9 cellular contexts compared by ENCODE assay signal in genomic region chr14:24368562-24369252, GRCh38. TPM values are rescaled to one million over a fixed set of nuclear protein-coding genes. Genes with fewer than 3 reads are reported as not detected.
DNase-seq lines count a peak whose midpoint lies in the region; TF ChIP-seq lines count a peak whose summit lies in the region.
"Had no signal": no experiment of that assay in that cellular context is flagged by ENCODE, and none has a peak within 500 bp of the region (broad histone marks: within the 10 kb centered on the region; RNA-seq: fewer than 3 reads in every experiment).

No MANE protein-coding gene starts in this region.

- peaks cover 29 to 34% of the 10 kb centered on the region in 2 donors for H3K4me1 Mint-ChIP-seq in immature natural killer cell

- peak overlapping the region; percentile 93 to 98 for H3K27ac ChIP-seq in breast epithelium
- H3K27ac ChIP-seq: C4-2B had no signal

- H3K4me3 ChIP-seq in breast epithelium = peak overlapping the region; percentile 65 to 84 (median 67)

- no peaks in the 10 kb centered on the region for H3K36me3 ChIP-seq in breast epithelium

- peak overlapping the region in 1 of 6 donors; percentile 46 for H3K27ac Mint-ChIP-seq in immature natural killer cell

- peaks cover 20 to 24% (median 23%) of the 10 kb centered on the region in 3 donors for H3K27me3 Mint-ChIP-seq in immature natural killer cell (ENCODE audit: low read depth in 3 of 3)

- peaks cover 4 to 5% of the 10 kb centered on the region in 2 donors for H3K4me1 ChIP-seq in breast epithelium

- no peaks in the 10 kb centered on the region for H3K36me3 Mint-ChIP-seq in immature natural killer cell

- intact Hi-C loops in breast epithelium (cut with DNase I; ENCODE audit: low total_unique reads) = loop anchor here (2.0 to 5.0 kb wide), 2 partner anchors 36 to 62 kb away; no protein-coding TSS in a partner anchor

- no peak for TF ChIP-seq POLR2A in breast epithelium (IDR thresholded peaks at IDR 0.05)

- DNase-seq in NCI-H2081 (lab: John Stamatoyannopoulos, UW) = peak; percentile 41 to 52
- DNase-seq in NCI-H2081 treated with DMSO at 0.1 percent for 48 hours (lab: John Stamatoyannopoulos, UW) = no peak
- DNase-seq in NCI-H69 (lab: John Stamatoyannopoulos, UW) = peak; percentile 90
- DNase-seq in breast epithelium (ENCODE audit: low spot score in 2 of 2) = peak; percentile 56 to 58
- peak; percentile 55 to 70 (median 62) for DNase-seq in immature natural killer cell
- DNase-seq in stimulated activated CD8-positive, alpha-beta memory T cell treated with anti-CD3 and anti-CD28 coated beads, Interleukin-4, amount 100 ng/mL, for 48 hours = peak; percentile 40
- no peak for DNase-seq in COLO829 (ENCODE audit: low spot score)
- no peak for DNase-seq in HUDEP-2 (lab: John Stamatoyannopoulos, UW; ENCODE audit: unreplicated experiment in 76 of 76)

- H3K27me3 ChIP-seq in breast epithelium = no peaks in the 10 kb centered on the region

- no peaks in the 10 kb centered on the region for H3K9me3 ChIP-seq in breast epithelium

- no peaks in the 10 kb centered on the region for H3K9me3 Mint-ChIP-seq in immature natural killer cell

- H3K4me3 Mint-ChIP-seq in immature natural killer cell = peak overlapping the region; percentile 18 to 37 (median 33)

- TF ChIP-seq CTCF in breast epithelium (IDR thresholded peaks at IDR 0.05) = no peak

RNA-seq across cellular contexts. Expression of gene NFATC4, which starts 0.7 kb away (rescaled TPM):
- total RNA-seq in breast epithelium = 10 to 100 TPM; 28.6 to 67.2 (median 32.8) TPM
- polyA plus RNA-seq in immature natural killer cell = not detected

RNA-seq across cellular contexts. Expression of gene RIPK3, which starts 28.9 kb away (rescaled TPM):
- 10 to 100 TPM; 10.7 to 13.4 (median 12.0) TPM for total RNA-seq in breast epithelium
- polyA plus RNA-seq in immature natural killer cell = 10 to 100 TPM; 13.5 to 21.4 (median 16.0) TPM

RNA-seq across cellular contexts. Expression of gene NYNRIN, which starts 30.1 kb away (rescaled TPM):
- 1 to 10 TPM; 6.4 to 8.2 (median 7.7) TPM for total RNA-seq in breast epithelium
- under 1 TPM in 2 of 3 donors, not detected in 1; 0.18 TPM for polyA plus RNA-seq in immature natural killer cell

RNA-seq across cellular contexts. Expression of gene ADCY4, which starts 33.8 kb away (rescaled TPM):
- total RNA-seq in breast epithelium = 10 to 100 TPM; 13.8 to 60.6 (median 27.7) TPM
- under 1 TPM in 2 of 3 donors, not detected in 1; 0.31 to 0.52 TPM for polyA plus RNA-seq in immature natural killer cell

RNA-seq across cellular contexts. Expression of gene LTB4R, which starts 57.4 kb away (rescaled TPM):
- total RNA-seq in breast epithelium = 10 to 100 TPM in 2 of 3 donors, 1 to 10 TPM in 1; 5.7 to 18.4 (median 12.8) TPM
- 10 to 100 TPM; 12.4 to 13.7 (median 12.7) TPM for polyA plus RNA-seq in immature natural killer cell

Comparison
In these comparisons a context has a peak if more than half of its experiments do, and no peak if none do; other contexts are left out.
1. DNase-seq: peak in NCI-H2081 (2 of 2), NCI-H69 (single experiment), breast epithelium (2 of 2), immature natural killer cell (3 of 3) and stimulated activated CD8-positive, alpha-beta memory T cell treated with anti-CD3 and anti-CD28 coated beads, Interleukin-4, amount 100 ng/mL, for 48 hours (single experiment); none in NCI-H2081 treated with DMSO at 0.1 percent for 48 hours (single experiment), COLO829 (single experiment) and HUDEP-2 (0 of 76).